In the genomic region with DNA sequence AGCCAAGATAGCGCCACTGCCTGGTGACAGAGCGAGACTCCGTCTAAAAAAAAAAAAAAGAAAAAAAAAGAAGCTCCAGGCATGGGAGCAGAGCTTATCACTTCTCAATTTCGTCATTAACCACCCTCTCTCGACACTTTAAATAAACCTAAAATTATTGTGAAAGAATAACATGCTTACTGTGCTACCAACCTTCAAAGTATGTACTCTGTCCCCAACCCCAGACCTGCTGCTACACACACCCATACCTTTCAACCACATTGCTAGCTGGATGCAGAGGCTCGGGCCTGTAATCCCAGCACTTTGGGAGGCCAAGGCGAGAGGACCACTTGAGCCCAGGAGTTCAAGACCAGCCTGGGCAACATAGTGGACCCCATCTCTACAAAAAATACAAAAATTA, we compare ENCODE assay signal across 1 cellular context.
TF ChIP-seq lines count a peak whose summit lies in the region.

No MANE protein-coding gene starts in this region.

TF ChIP-seq in endothelial cell of umbilical vein, 7 proteins besides CTCF, POLR2A, EP300 and RAD21:
- TF ChIP-seq MAX (IDR thresholded peaks at IDR 0.05; ENCODE audit: insufficient read depth, insufficient read length) (no peak), GATA2 (IDR thresholded peaks at IDR 0.05; ENCODE audit: insufficient read depth, insufficient read length, low read depth, low read length) (no peak)
